Comparison of ENCODE assay signal across 1 cellular context in the genomic region with DNA sequence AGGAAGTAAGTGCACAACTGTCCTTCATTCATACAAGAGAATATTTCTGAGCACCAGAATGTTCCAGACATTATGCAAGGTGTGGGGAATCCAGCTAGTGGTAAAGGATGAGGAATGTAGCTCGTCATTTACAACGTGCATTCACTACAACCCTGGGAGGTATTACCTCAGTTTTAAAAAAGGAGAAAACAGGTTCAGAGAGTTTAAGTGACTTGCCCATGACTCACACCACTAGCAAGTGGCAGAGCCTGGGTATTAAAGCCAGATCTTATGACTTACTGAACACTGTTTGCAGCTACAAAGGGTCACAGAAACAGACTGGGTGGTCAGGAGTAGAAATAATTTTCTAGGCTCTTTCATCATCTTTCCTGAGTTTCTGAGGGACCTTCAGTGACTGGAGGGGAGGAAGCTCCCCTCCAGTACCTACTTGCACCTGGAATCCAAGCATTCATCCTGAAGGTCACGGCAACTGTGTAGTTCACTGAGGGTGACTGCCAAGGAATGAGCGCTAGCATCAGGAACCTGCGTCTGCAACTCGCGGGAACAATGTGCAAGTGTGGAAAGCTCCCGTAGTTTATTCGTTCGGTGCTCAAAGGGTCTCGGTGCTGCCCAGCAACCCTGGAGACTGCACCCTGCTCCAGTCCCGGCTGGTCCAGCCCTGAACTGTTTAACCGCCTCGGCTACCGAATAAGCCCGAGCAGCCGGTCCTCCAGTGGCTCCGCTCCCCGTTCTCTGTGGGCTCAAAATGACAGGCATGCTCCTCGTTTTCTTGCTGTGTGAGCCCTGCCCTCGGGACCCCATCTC.
TF ChIP-seq lines count a peak whose summit lies in the region.

No MANE protein-coding gene starts in this region.

TF ChIP-seq in K562, 482 proteins besides CTCF, POLR2A, EP300 and RAD21:
- TF ChIP-seq, protein P1, sequence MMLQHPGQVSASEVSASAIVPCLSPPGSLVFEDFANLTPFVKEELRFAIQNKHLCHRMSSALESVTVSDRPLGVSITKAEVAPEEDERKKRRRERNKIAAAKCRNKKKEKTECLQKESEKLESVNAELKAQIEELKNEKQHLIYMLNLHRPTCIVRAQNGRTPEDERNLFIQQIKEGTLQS (IDR thresholded peaks at IDR 0.05), result peak; percentile 13; the same call in 1 of the 2 replicates
- TF ChIP-seq, protein P1 (CRISPR knock-in tag; conservative IDR thresholded peaks at IDR 0.05), result no peak
- TF ChIP-seq, protein P2, sequence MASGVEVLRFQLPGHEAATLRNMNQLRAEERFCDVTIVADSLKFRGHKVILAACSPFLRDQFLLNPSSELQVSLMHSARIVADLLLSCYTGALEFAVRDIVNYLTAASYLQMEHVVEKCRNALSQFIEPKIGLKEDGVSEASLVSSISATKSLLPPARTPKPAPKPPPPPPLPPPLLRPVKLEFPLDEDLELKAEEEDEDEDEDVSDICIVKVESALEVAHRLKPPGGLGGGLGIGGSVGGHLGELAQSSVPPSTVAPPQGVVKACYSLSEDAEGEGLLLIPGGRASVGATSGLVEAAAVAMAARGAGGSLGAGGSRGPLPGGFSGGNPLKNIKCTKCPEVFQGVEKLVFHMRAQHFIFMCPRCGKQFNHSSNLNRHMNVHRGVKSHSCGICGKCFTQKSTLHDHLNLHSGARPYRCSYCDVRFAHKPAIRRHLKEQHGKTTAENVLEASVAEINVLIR (CRISPR knock-in tag; IDR thresholded peaks at IDR 0.05), result no peak
- 0 out of 2 replicates have a peak, but pooled peaks have one; percentile 11 for TF ChIP-seq XRCC5 (IDR thresholded peaks at IDR 0.05; ENCODE audit: low read depth, low read length)
